Comparison of ENCODE assay signal across 1 cellular context in genomic region chr16:68800257-68800875, GRCh38.
TF ChIP-seq lines count a peak whose summit lies in the region.

No MANE protein-coding gene starts in this region.

TF ChIP-seq in K562, 482 proteins besides CTCF, POLR2A, EP300 and RAD21 (continued from another document):
- TF ChIP-seq GATAD2A (IDR thresholded peaks at IDR 0.05) (no peak), NR1H2 (CRISPR knock-in tag; IDR thresholded peaks at IDR 0.05) (no peak), ZNF197 (CRISPR knock-in tag; IDR thresholded peaks at IDR 0.05; ENCODE audit: low read depth) (no peak), SRSF3 (IDR thresholded peaks at IDR 0.05; ENCODE audit: insufficient read depth, low read length) (no peak), TCF7 (IDR thresholded peaks at IDR 0.05; ENCODE audit: borderline replicate concordance) (no peak)
